Comparison of ENCODE assay signal across 20 cellular contexts in genomic region chr2:102749938-102750337, GRCh38. TPM values are rescaled to one million over a fixed set of nuclear protein-coding genes. Genes with fewer than 3 reads are reported as not detected.
DNase-seq lines count a peak whose midpoint lies in the region; ATAC-seq, FAIRE-seq and TF ChIP-seq lines count a peak whose summit lies in the region.
"Had no signal": no experiment of that assay in that cellular context is flagged by ENCODE, and none has a peak within 500 bp of the region (broad histone marks: within the 10 kb centered on the region; RNA-seq: fewer than 3 reads in every experiment).

No MANE protein-coding gene starts in this region.

- FAIRE-seq in GM12892 (lab: Jason Lieb, UNC): peak; percentile 36
- FAIRE-seq: islet of Langerhans, TTC549 had no signal

- intact Hi-C loops in upper lobe of right lung (cut with DNase I): loop anchor here (5.0 kb wide), 1 partner anchor 47 kb away; no protein-coding TSS in a partner anchor
- intact Hi-C loops in tibial artery (cut with DNase I; ENCODE audit: low total_unique reads): loop anchor here (5.0 kb wide), 1 partner anchor 52 kb away; no protein-coding TSS in a partner anchor

- TF ChIP-seq CTCF in upper lobe of right lung (IDR thresholded peaks at IDR 0.05): no peak
- no peak for TF ChIP-seq CTCF in tibial artery (IDR thresholded peaks at IDR 0.05)

- H3K9me3 ChIP-seq in upper lobe of right lung (no peaks in the 10 kb centered on the region), tibial artery (no peaks in the 10 kb centered on the region)
- H3K9me3 ChIP-seq: uterus had no signal

- no peaks in the 10 kb centered on the region for H3K27me3 ChIP-seq in upper lobe of right lung
- no peaks in the 10 kb centered on the region for H3K27me3 ChIP-seq in tibial artery
- H3K27me3 ChIP-seq: brain microvascular endothelial cell, foreskin keratinocyte, uterus had no signal

- DNase-seq in GM12892 (ENCODE audit: insufficient read length) (no peak), putamen (ENCODE audit: low spot score) (no peak), caudate nucleus (lab: John Stamatoyannopoulos, UW) (no peak), upper lobe of right lung (no peak), tibial artery (no peak)
- DNase-seq: activated CD4-positive, alpha-beta memory T cell treated with anti-CD3 and anti-CD28 coated beads, Interleukin-2, amount 10 ng/mL, durations not matched to agents 7 days and 5 days; activated naive CD4-positive, alpha-beta T cell; brain microvascular endothelial cell; DMS153; effector CD8-positive, alpha-beta T cell; foreskin keratinocyte; HCEC 1CT; NCI-H2107; SIG-M5; uterus had no signal

- ATAC-seq in GM19438 (IDR thresholded peaks at IDR 0.05; ENCODE audit: low read depth, unreplicated experiment): peak; percentile 58
- peak; percentile 80 for ATAC-seq in HG02798 (IDR thresholded peaks at IDR 0.05; ENCODE audit: poor library complexity, unreplicated experiment)
- peak; percentile 79 for ATAC-seq in HG03565 (IDR thresholded peaks at IDR 0.05; ENCODE audit: unreplicated experiment)
- ATAC-seq in upper lobe of right lung: no peak
- ATAC-seq: foreskin keratinocyte had no signal

- H3K36me3 ChIP-seq in upper lobe of right lung: no peaks in the 10 kb centered on the region
- H3K36me3 ChIP-seq in tibial artery: no peaks in the 10 kb centered on the region
- H3K36me3 ChIP-seq: brain microvascular endothelial cell had no signal

- H3K4me3 ChIP-seq in upper lobe of right lung (no peak overlapping the region), tibial artery (no peak overlapping the region)
- H3K4me3 ChIP-seq: uterus had no signal

- H3K4me1 ChIP-seq in upper lobe of right lung (no peaks in the 10 kb centered on the region), tibial artery (no peaks in the 10 kb centered on the region)
- H3K4me1 ChIP-seq: foreskin keratinocyte, uterus had no signal

- no peak for TF ChIP-seq POLR2A in GM12892 (IDR thresholded peaks at IDR 0.05; ENCODE audit: low read depth, low read length)

- H3K27ac ChIP-seq in caudate nucleus (ENCODE audit: low read depth, low read length) (no peak overlapping the region), upper lobe of right lung (no peak overlapping the region), tibial artery (no peak overlapping the region)
- H3K27ac ChIP-seq: brain microvascular endothelial cell, foreskin keratinocyte, uterus had no signal

RNA-seq across cellular contexts. Expression of gene TMEM182, which starts 11.9 kb away (rescaled TPM):
- 3.3 TPM for polyA plus RNA-seq in GM12892 (2012; ENCODE audit: missing spikeins)
- 2.1 TPM for total RNA-seq in upper lobe of right lung
